Comparison of ENCODE assay signal across 26 cellular contexts in the genomic region with DNA sequence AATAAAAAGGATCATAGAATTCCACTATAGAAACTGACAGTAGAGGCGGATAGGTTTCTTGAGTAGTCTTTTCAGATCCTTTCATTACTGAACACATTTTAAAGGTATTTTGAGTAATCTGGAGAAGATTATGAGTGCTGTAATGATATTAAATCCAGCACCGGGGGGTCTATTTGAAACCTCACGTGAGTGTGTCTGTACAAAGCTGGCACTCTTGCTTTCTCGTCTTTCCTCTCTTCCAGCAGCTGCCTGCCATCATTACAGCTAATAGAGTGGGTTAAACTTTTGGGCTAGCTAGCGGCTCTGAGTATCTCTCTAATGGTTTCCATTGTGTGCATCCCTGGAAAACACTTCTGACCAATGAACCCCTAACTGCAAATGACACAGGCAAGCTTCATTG.
"Had no signal": no experiment of that assay in that cellular context is flagged by ENCODE, and none has a peak within 500 bp of the region (broad histone marks: within the 10 kb centered on the region; RNA-seq: fewer than 3 reads in every experiment).

No MANE protein-coding gene starts in this region.

- DNase-seq: activated B cell treated with CpG ODN at 0.5 μM for 24 hours; activated CD4-positive, alpha-beta memory T cell treated with anti-CD3 and anti-CD28 coated beads for 36 hours; activated CD4-positive, alpha-beta T cell treated with anti-CD3 and anti-CD28 coated beads for 1 hour; activated CD4-positive, alpha-beta T cell treated with anti-CD3 and anti-CD28 coated beads, Interleukin-2, amount 10 ng/mL, durations not matched to agents 7 days and 5 days; activated CD8-positive, alpha-beta memory T cell treated with anti-CD3 and anti-CD28 coated beads for 24 hours; activated gamma-delta T cell treated with Interleukin-2 at 50 U/mL for 16 hours; activated naive CD4-positive, alpha-beta T cell treated with anti-CD3 and anti-CD28 coated beads, Interleukin-2, amount 50 U/mL, for 16 hours; activated naive CD8-positive, alpha-beta T cell treated with anti-CD3 and anti-CD28 coated beads, Interleukin-2, amount 10 ng/mL, durations not matched to agents 7 days and 5 days; activated T-cell treated with anti-CD3 and anti-CD28 coated beads for 4 hours; activated T-cell treated with anti-CD3 and anti-CD28 coated beads, Interleukin-2, amount 50 U/mL, for 48 hours; adrenal gland; Karpas-422; MM.1S; NCI-H1105; NCI-H1436; NCI-H1694 treated with DMSO at 0.1 percent for 48 hours; NCI-H2029 treated with DMSO at 0.1 percent for 48 hours; NCI-H2171 treated with DMSO at 0.1 percent for 48 hours; NCI-H510A treated with DMSO at 0.1 percent for 48 hours; RPMI8226; T-cell; T-helper 2 cell; T1000 had no signal

- H3K4me3 ChIP-seq: adrenal gland, K562, SK-N-MC had no signal

- H3K9me3 ChIP-seq: adrenal gland had no signal

- H3K4me1 ChIP-seq: adrenal gland had no signal

- H3K4me3 Mint-ChIP-seq: activated B cell treated with CpG ODN at 0.5 μM for 24 hours; activated CD4-positive, alpha-beta memory T cell treated with anti-CD3 and anti-CD28 coated beads for 36 hours; activated CD4-positive, alpha-beta T cell treated with anti-CD3 and anti-CD28 coated beads, Interleukin-2, amount 10 ng/mL, durations not matched to agents 7 days and 5 days; activated naive CD8-positive, alpha-beta T cell treated with anti-CD3 and anti-CD28 coated beads, Interleukin-2, amount 10 ng/mL, durations not matched to agents 7 days and 5 days; T-cell had no signal

- H3K36me3 Mint-ChIP-seq: activated CD4-positive, alpha-beta memory T cell treated with anti-CD3 and anti-CD28 coated beads for 36 hours; activated naive CD8-positive, alpha-beta T cell treated with anti-CD3 and anti-CD28 coated beads, Interleukin-2, amount 10 ng/mL, durations not matched to agents 7 days and 5 days; T-cell had no signal

- H3K27ac ChIP-seq: adrenal gland, SK-N-MC had no signal

- H3K36me3 ChIP-seq: adrenal gland had no signal

- H3K4me1 Mint-ChIP-seq: activated B cell treated with CpG ODN at 0.5 μM for 24 hours; activated CD4-positive, alpha-beta T cell treated with anti-CD3 and anti-CD28 coated beads, Interleukin-2, amount 10 ng/mL, durations not matched to agents 7 days and 5 days; activated naive CD8-positive, alpha-beta T cell treated with anti-CD3 and anti-CD28 coated beads, Interleukin-2, amount 10 ng/mL, durations not matched to agents 7 days and 5 days; T-cell had no signal

- H3K9me3 Mint-ChIP-seq: activated B cell treated with CpG ODN at 0.5 μM for 24 hours; activated CD4-positive, alpha-beta memory T cell treated with anti-CD3 and anti-CD28 coated beads for 36 hours; activated CD4-positive, alpha-beta T cell treated with anti-CD3 and anti-CD28 coated beads, Interleukin-2, amount 10 ng/mL, durations not matched to agents 7 days and 5 days; activated naive CD8-positive, alpha-beta T cell treated with anti-CD3 and anti-CD28 coated beads, Interleukin-2, amount 10 ng/mL, durations not matched to agents 7 days and 5 days; activated T-helper 2 cell treated with anti-CD3 and anti-CD28 coated beads, Interferon-gamma antibody, Interleukin-2, Interleukin-4, amounts not matched to agents 10 μg/mL and 5 μg/mL and 100 μg/mL, durations not matched to agents 14 hours and 24 hours and 36 hours; T-cell had no signal

- H3K27me3 Mint-ChIP-seq: activated naive CD8-positive, alpha-beta T cell treated with anti-CD3 and anti-CD28 coated beads, Interleukin-2, amount 10 ng/mL, durations not matched to agents 7 days and 5 days had no signal

- H3K27ac Mint-ChIP-seq: activated B cell treated with CpG ODN at 0.5 μM for 24 hours; activated CD4-positive, alpha-beta memory T cell treated with anti-CD3 and anti-CD28 coated beads for 36 hours; activated CD4-positive, alpha-beta T cell treated with anti-CD3 and anti-CD28 coated beads, Interleukin-2, amount 10 ng/mL, durations not matched to agents 7 days and 5 days; activated naive CD8-positive, alpha-beta T cell treated with anti-CD3 and anti-CD28 coated beads, Interleukin-2, amount 10 ng/mL, durations not matched to agents 7 days and 5 days; activated T-helper 2 cell treated with anti-CD3 and anti-CD28 coated beads, Interferon-gamma antibody, Interleukin-2, Interleukin-4, amounts not matched to agents 10 μg/mL and 5 μg/mL and 100 μg/mL, durations not matched to agents 14 hours and 24 hours and 36 hours; T-cell had no signal
